ENCODE assay signal across 9 cellular contexts in the genomic region with DNA sequence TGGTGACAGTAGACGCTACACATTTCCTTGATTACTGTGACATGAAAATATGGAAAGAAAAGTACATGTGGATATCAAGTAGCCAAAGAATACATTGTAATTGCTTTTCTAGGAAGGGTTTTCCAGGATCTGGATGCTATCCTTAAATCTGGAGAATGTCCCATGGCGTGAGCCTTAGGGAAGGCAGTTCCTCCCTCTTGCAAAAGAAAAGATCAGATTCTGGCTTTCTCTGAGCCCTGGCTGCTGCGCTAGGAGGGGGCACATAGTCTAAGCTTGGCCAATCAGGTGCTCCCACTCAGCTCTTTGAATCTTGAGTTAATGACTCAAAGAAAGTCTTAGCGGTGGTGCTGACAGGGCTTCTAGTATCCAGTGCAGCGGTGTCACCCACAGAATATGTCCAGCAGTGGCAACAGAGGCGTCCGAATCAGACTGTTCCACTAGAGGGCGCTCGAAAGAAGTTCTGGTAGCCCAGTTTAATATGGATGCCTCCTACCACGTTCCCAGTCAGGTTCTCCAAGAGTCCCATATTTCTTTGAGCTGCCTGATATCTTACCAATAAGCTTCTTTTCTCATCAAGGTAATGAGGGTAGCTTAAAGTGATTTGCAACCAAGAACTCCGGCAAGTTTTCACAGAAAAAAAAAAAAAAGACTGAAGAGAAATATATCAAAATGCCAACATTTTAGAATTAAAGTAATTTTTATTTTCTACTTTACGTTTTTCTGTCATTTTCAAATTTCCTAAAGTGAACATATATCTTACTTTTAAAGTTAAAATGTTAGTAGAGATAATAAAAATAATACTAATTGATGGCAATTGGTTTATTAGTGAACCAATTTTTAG.
DNase-seq lines count a peak whose midpoint lies in the region; ATAC-seq lines count a peak whose summit lies in the region.
"Had no signal": no experiment of that assay in that cellular context is flagged by ENCODE, and none has a peak within 500 bp of the region (broad histone marks: within the 10 kb centered on the region; RNA-seq: fewer than 3 reads in every experiment).

No MANE protein-coding gene starts in this region.

- H3K9ac ChIP-seq in GM23248 = no peak overlapping the region

- H3K36me3 ChIP-seq in CD8-positive, alpha-beta memory T cell (ENCODE audit: insufficient read depth, low read length) = no peaks in the 10 kb centered on the region
- no peaks in the 10 kb centered on the region for H3K36me3 ChIP-seq in GM23248 (ENCODE audit: low read depth)

- H3K27ac ChIP-seq in CD8-positive, alpha-beta memory T cell (ENCODE audit: low read depth, low read length) = no peak overlapping the region
- no peak overlapping the region for H3K27ac ChIP-seq in GM23248
- no peak overlapping the region for H3K27ac ChIP-seq in caudate nucleus (ENCODE audit: low read depth, low read length)

- WGBS in GM23248 (ENCODE audit: low coverage in 1 of 2, low lambda C conversion rate in 2 of 2, missing lambda C conversion rate in 2 of 2), 2 experiments = 8 to 10% methylated on average over 12 of the region's 12 CpGs

- POLR2A ChIA-PET in CD8-positive, alpha-beta memory T cell (lab: Charles Lee) = no interaction called here

- no peaks in the 10 kb centered on the region for H3F3A ChIP-seq in GM23248 (ENCODE audit: insufficient read depth)

- H3K27ac Mint-ChIP-seq in CD8-positive, alpha-beta memory T cell = peak overlapping the region in 1 of 8 donors; percentile 36
- no peak overlapping the region for H3K27ac Mint-ChIP-seq in stimulated activated memory B cell treated with anti-CD40 and anti-IgM and Interleukin-4, amounts not matched to agents 10 μg/mL and 1 μg/mL and 100 μg/mL, for 72 hours
- H3K27ac Mint-ChIP-seq: T-helper 1 cell treated with Interleukin-12 subunit alpha and Interleukin-12 subunit beta and Interleukin-4 antibody, amounts not matched to agents 30 μg/mL and 1 μg/mL, for 36 hours had no signal

- no peaks in the 10 kb centered on the region for H4K20me1 ChIP-seq in GM23248 (ENCODE audit: insufficient read depth)

- CTCF ChIA-PET in CD8-positive, alpha-beta memory T cell (lab: Charles Lee) = interaction anchor here (1.0 to 1.3 kb wide), 3 partner anchors 8 to 11 kb away, joined by 3 to 5 read pairs (median 3); no protein-coding TSS in a partner anchor

- H3K4me1 Mint-ChIP-seq in CD8-positive, alpha-beta memory T cell = peaks cover 5 to 12% (median 11%) of the 10 kb centered on the region in 3 donors
- no peaks in the 10 kb centered on the region for H3K4me1 Mint-ChIP-seq in stimulated activated memory B cell treated with anti-CD40 and anti-IgM and Interleukin-4, amounts not matched to agents 10 μg/mL and 1 μg/mL and 100 μg/mL, for 72 hours

- H3K4me3 ChIP-seq in CD8-positive, alpha-beta memory T cell (ENCODE audit: low read length) = no peak overlapping the region
- no peak overlapping the region for H3K4me3 ChIP-seq in GM23248

- no peaks in the 10 kb centered on the region for H3K9me3 ChIP-seq in CD8-positive, alpha-beta memory T cell (ENCODE audit: low read length)
- no peaks in the 10 kb centered on the region for H3K9me3 ChIP-seq in GM23248 (ENCODE audit: low read depth)

- no peaks in the 10 kb centered on the region for H3K36me3 Mint-ChIP-seq in CD8-positive, alpha-beta memory T cell
- no peaks in the 10 kb centered on the region for H3K36me3 Mint-ChIP-seq in stimulated activated memory B cell treated with anti-CD40 and anti-IgM and Interleukin-4, amounts not matched to agents 10 μg/mL and 1 μg/mL and 100 μg/mL, for 72 hours

- peak; percentile 9 to 52 (median 28) for DNase-seq in CD8-positive, alpha-beta memory T cell
- peak; percentile 72 for DNase-seq in GM23248
- DNase-seq in NCI-H2029 treated with DMSO at 0.1 percent for 48 hours (lab: John Stamatoyannopoulos, UW) = peak; percentile 10
- DNase-seq in activated CD4-positive, CD25-positive, alpha-beta regulatory T cell (lab: John Stamatoyannopoulos, UW) = peak in 3 of 4 experiments; percentile 8 to 45 (median 9)
- DNase-seq in caudate nucleus (lab: John Stamatoyannopoulos, UW) = peak in 44 of 61 donors; percentile 0 to 35 (median 4)
- DNase-seq in kidney glomerular epithelial cell (lab: John Stamatoyannopoulos, UW) = peak; percentile 30
- peak; percentile 52 for DNase-seq in stimulated activated CD4-positive, alpha-beta T cell treated with anti-CD3 and anti-CD28 coated beads, Interleukin-4, amount 100 ng/mL, for 1 hour

- H3K4me1 ChIP-seq in CD8-positive, alpha-beta memory T cell (ENCODE audit: insufficient read depth, low read length) = peaks cover 9% of the 10 kb centered on the region
- H3K4me1 ChIP-seq in GM23248 (ENCODE audit: insufficient read depth) = no peaks in the 10 kb centered on the region; the same call in 1 of the 2 replicates

- H3K27me3 ChIP-seq in CD8-positive, alpha-beta memory T cell (ENCODE audit: insufficient read depth, low read length, poor library complexity, severe bottlenecking) = no peaks in the 10 kb centered on the region
- no peaks in the 10 kb centered on the region for H3K27me3 ChIP-seq in GM23248 (replicated peaks; ENCODE audit: insufficient read depth)

- peak overlapping the region; percentile 41; the same call in 1 of the 2 replicates for H2AFZ ChIP-seq in GM23248

- ATAC-seq in stimulated activated memory B cell treated with anti-CD40 and anti-IgM and Interleukin-4, amounts not matched to agents 10 μg/mL and 1 μg/mL and 100 μg/mL, for 72 hours = no peak

- H3K9me3 Mint-ChIP-seq in CD8-positive, alpha-beta memory T cell = no peaks in the 10 kb centered on the region
- no peaks in the 10 kb centered on the region for H3K9me3 Mint-ChIP-seq in stimulated activated memory B cell treated with anti-CD40 and anti-IgM and Interleukin-4, amounts not matched to agents 10 μg/mL and 1 μg/mL and 100 μg/mL, for 72 hours
- H3K9me3 Mint-ChIP-seq: T-helper 1 cell treated with Interleukin-12 subunit alpha and Interleukin-12 subunit beta and Interleukin-4 antibody, amounts not matched to agents 30 μg/mL and 1 μg/mL, for 36 hours had no signal

- no peak overlapping the region for H3K4me2 ChIP-seq in GM23248 (ENCODE audit: unreplicated experiment)

- peaks cover 2 to 10% of the 10 kb centered on the region in 2 donors for H3K27me3 Mint-ChIP-seq in CD8-positive, alpha-beta memory T cell
- H3K27me3 Mint-ChIP-seq in stimulated activated memory B cell treated with anti-CD40 and anti-IgM and Interleukin-4, amounts not matched to agents 10 μg/mL and 1 μg/mL and 100 μg/mL, for 72 hours = no peaks in the 10 kb centered on the region

- H3K9me2 ChIP-seq in GM23248 (ENCODE audit: insufficient read depth) = no peaks in the 10 kb centered on the region

- no peaks in the 10 kb centered on the region for H3K79me2 ChIP-seq in GM23248 (ENCODE audit: insufficient read depth)

- in situ Hi-C loops in GM23248 (cut with MboI) = no loop called here

- H3K4me3 Mint-ChIP-seq in CD8-positive, alpha-beta memory T cell = no peak overlapping the region
- no peak overlapping the region for H3K4me3 Mint-ChIP-seq in stimulated activated memory B cell treated with anti-CD40 and anti-IgM and Interleukin-4, amounts not matched to agents 10 μg/mL and 1 μg/mL and 100 μg/mL, for 72 hours
- H3K4me3 Mint-ChIP-seq: T-helper 1 cell treated with Interleukin-12 subunit alpha and Interleukin-12 subunit beta and Interleukin-4 antibody, amounts not matched to agents 30 μg/mL and 1 μg/mL, for 36 hours had no signal

Comparison
In these comparisons a context has a peak if more than half of its experiments do, and no peak if none do; other contexts are left out.
1. DNase-seq: peak in every context shown above with its lines; median percentile 72 in GM23248; 52 in stimulated activated CD4-positive, alpha-beta T cell treated with anti-CD3 and anti-CD28 coated beads, Interleukin-4, amount 100 ng/mL, for 1 hour; 30 in kidney glomerular epithelial cell; 28 in CD8-positive, alpha-beta memory T cell; 10 in NCI-H2029 treated with DMSO at 0.1 percent for 48 hours; 9 in activated CD4-positive, CD25-positive, alpha-beta regulatory T cell; 4 in caudate nucleus.